In genomic region chr17:64385187-64386083, GRCh38 we compare ENCODE assay signal across 8 cellular contexts. TPM values are rescaled to one million over a fixed set of nuclear protein-coding genes. Genes with fewer than 3 reads are reported as not detected.
DNase-seq lines count a peak whose midpoint lies in the region; ATAC-seq and TF ChIP-seq lines count a peak whose summit lies in the region.

No MANE protein-coding gene starts in this region.

- TF ChIP-seq CTCF in activated CD8-positive, alpha-beta T cell treated with anti-CD3 and anti-CD28 coated beads for 36 hours (IDR thresholded peaks at IDR 0.05) = no peak
- no peak for TF ChIP-seq CTCF in fibroblast of pulmonary artery (IDR thresholded peaks at IDR 0.05; ENCODE audit: low read length, missing control alignments)
- no peak for TF ChIP-seq CTCF in gastrocnemius medialis (IDR thresholded peaks at IDR 0.05 in 4 of 5, conservative IDR thresholded peaks at IDR 0.05 in 1 of 5)

- H3K4me3 ChIP-seq in fibroblast of pulmonary artery (replicated peaks; ENCODE audit: low read depth, low read length) (peak overlapping the region; percentile 61), gastrocnemius medialis (peak overlapping the region in 3 of 4 donors; percentile 29 to 54 (median 42))

- no peak for TF ChIP-seq POLR2A in gastrocnemius medialis (IDR thresholded peaks at IDR 0.05)

- peak overlapping the region; percentile 70 to 86 (median 82) for H3K27ac ChIP-seq in gastrocnemius medialis

- ATAC-seq in activated CD4-positive, alpha-beta T cell treated with anti-CD3 and anti-CD28 coated beads for 36 hours = peak; percentile 83
- ATAC-seq in activated CD8-positive, alpha-beta T cell treated with anti-CD3 and anti-CD28 coated beads for 36 hours = peak; percentile 82
- ATAC-seq in gastrocnemius medialis (peak; percentile 58 to 71), HG02840 (IDR thresholded peaks at IDR 0.05; ENCODE audit: low FRiP score, unreplicated experiment) (no peak)

- H3K4me1 Mint-ChIP-seq in activated CD4-positive, alpha-beta T cell treated with anti-CD3 and anti-CD28 coated beads for 36 hours = peaks cover 46% of the 10 kb centered on the region
- H3K4me1 Mint-ChIP-seq in activated CD8-positive, alpha-beta T cell treated with anti-CD3 and anti-CD28 coated beads for 36 hours (ENCODE audit: low read depth) = peaks cover 82% of the 10 kb centered on the region

- in situ Hi-C loops in gastrocnemius medialis (cut with MboI; ENCODE audit: low sequenced_read_pairs in 4 of 4) = no loop called here

- H3K4me1 ChIP-seq in gastrocnemius medialis = peaks cover 13 to 18% of the 10 kb centered on the region in 2 donors

- no peaks in the 10 kb centered on the region for H3K27me3 ChIP-seq in gastrocnemius medialis

- H3K4me3 Mint-ChIP-seq in activated CD4-positive, alpha-beta T cell treated with anti-CD3 and anti-CD28 coated beads for 36 hours = peak overlapping the region; percentile 29
- peak overlapping the region; percentile 83 for H3K4me3 Mint-ChIP-seq in activated CD8-positive, alpha-beta T cell treated with anti-CD3 and anti-CD28 coated beads for 36 hours

- CTCF ChIA-PET in activated CD4-positive, alpha-beta T cell treated with anti-CD3 and anti-CD28 coated beads for 36 hours (lab: Charles Lee) = interaction anchor here (0.7 kb wide), 2 partner anchors 11 to 13 kb away, joined by 3 read pairs; no protein-coding TSS in a partner anchor
- CTCF ChIA-PET in activated CD8-positive, alpha-beta T cell treated with anti-CD3 and anti-CD28 coated beads for 36 hours (lab: Charles Lee) = interaction anchor here (1.1 to 1.6 kb wide), 2 partner anchors 10 to 27 kb away, joined by 6 read pairs; no protein-coding TSS in a partner anchor

- no peaks in the 10 kb centered on the region for H3K27me3 Mint-ChIP-seq in activated CD4-positive, alpha-beta T cell treated with anti-CD3 and anti-CD28 coated beads for 36 hours
- no peaks in the 10 kb centered on the region for H3K27me3 Mint-ChIP-seq in activated CD8-positive, alpha-beta T cell treated with anti-CD3 and anti-CD28 coated beads for 36 hours

- no peaks in the 10 kb centered on the region for H3K9me3 Mint-ChIP-seq in activated CD4-positive, alpha-beta T cell treated with anti-CD3 and anti-CD28 coated beads for 36 hours (ENCODE audit: low read depth)
- no peaks in the 10 kb centered on the region for H3K9me3 Mint-ChIP-seq in activated CD8-positive, alpha-beta T cell treated with anti-CD3 and anti-CD28 coated beads for 36 hours

- peak; percentile 73 for DNase-seq in activated CD4-positive, alpha-beta T cell treated with anti-CD3 and anti-CD28 coated beads for 36 hours
- DNase-seq in activated CD4-positive, alpha-beta T cell treated with anti-CD3 and anti-CD28 coated beads, Interleukin-2, amount 50 U/mL, for 1 hour = no peak
- DNase-seq in activated CD8-positive, alpha-beta T cell treated with anti-CD3 and anti-CD28 coated beads for 36 hours = peak; percentile 93
- DNase-seq in fibroblast of pulmonary artery (ENCODE audit: low read depth) = peak; percentile 93
- peak; percentile 23 to 45 for DNase-seq in gastrocnemius medialis
- no peak for DNase-seq in middle frontal gyrus (ENCODE audit: extremely low spot score, low spot score)
- no peak for DNase-seq in stimulated activated naive CD4-positive, alpha-beta T cell treated with Interleukin-2 at 50 U/mL for 16 hours (lab: John Stamatoyannopoulos, UW)

- H3K9me3 ChIP-seq in gastrocnemius medialis = no peaks in the 10 kb centered on the region

- intact Hi-C loops in activated CD4-positive, alpha-beta T cell treated with anti-CD3 and anti-CD28 coated beads for 36 hours (cut with DNase I, micrococcal nuclease) = no loop called here
- intact Hi-C loops in activated CD8-positive, alpha-beta T cell treated with anti-CD3 and anti-CD28 coated beads for 36 hours (cut with micrococcal nuclease) = no loop called here
- intact Hi-C loops in gastrocnemius medialis (cut with DNase I; ENCODE audit: low total_unique reads) = no loop called here

- peak overlapping the region; percentile 77 for H3K27ac Mint-ChIP-seq in activated CD4-positive, alpha-beta T cell treated with anti-CD3 and anti-CD28 coated beads for 36 hours
- H3K27ac Mint-ChIP-seq in activated CD8-positive, alpha-beta T cell treated with anti-CD3 and anti-CD28 coated beads for 36 hours = peak overlapping the region; percentile 92

- POLR2A ChIA-PET in activated CD4-positive, alpha-beta T cell treated with anti-CD3 and anti-CD28 coated beads for 36 hours (lab: Charles Lee) = no interaction called here
- POLR2A ChIA-PET in activated CD8-positive, alpha-beta T cell treated with anti-CD3 and anti-CD28 coated beads for 36 hours (lab: Charles Lee) = interaction anchor here (0.7 to 0.9 kb wide), 2 partner anchors 120 to 121 kb away, joined by 3 to 4 read pairs; partner anchors contain the start of genes CEP95 and DDX5

- no peaks in the 10 kb centered on the region for H3K36me3 Mint-ChIP-seq in activated CD4-positive, alpha-beta T cell treated with anti-CD3 and anti-CD28 coated beads for 36 hours (ENCODE audit: low read depth)
- peaks cover 66% of the 10 kb centered on the region for H3K36me3 Mint-ChIP-seq in activated CD8-positive, alpha-beta T cell treated with anti-CD3 and anti-CD28 coated beads for 36 hours (ENCODE audit: low read depth)

- no peaks in the 10 kb centered on the region for H3K36me3 ChIP-seq in gastrocnemius medialis

RNA-seq across cellular contexts. Expression of gene PECAM1, which starts 5.2 kb away (rescaled TPM):
- 10 to 100 TPM in 1 of 2 experiments, 1 to 10 TPM in 1; 9.9 to 13.5 TPM for total RNA-seq in activated CD4-positive, alpha-beta T cell treated with anti-CD3 and anti-CD28 coated beads for 36 hours
- 10 to 100 TPM; 58.2 to 64.4 TPM for total RNA-seq in activated CD8-positive, alpha-beta T cell treated with anti-CD3 and anti-CD28 coated beads for 36 hours
- 10 to 100 TPM; 35.1 to 71.5 (median 51.3) TPM for total RNA-seq in gastrocnemius medialis

Comparison
In these comparisons a context has a peak if more than half of its experiments do, and no peak if none do; other contexts are left out.
1. DNase-seq: peak in activated CD4-positive, alpha-beta T cell treated with anti-CD3 and anti-CD28 coated beads for 36 hours (single experiment), activated CD8-positive, alpha-beta T cell treated with anti-CD3 and anti-CD28 coated beads for 36 hours (single experiment), fibroblast of pulmonary artery (single experiment) and gastrocnemius medialis (2 of 2); none in activated CD4-positive, alpha-beta T cell treated with anti-CD3 and anti-CD28 coated beads, Interleukin-2, amount 50 U/mL, for 1 hour (single experiment), middle frontal gyrus (single experiment) and stimulated activated naive CD4-positive, alpha-beta T cell treated with Interleukin-2 at 50 U/mL for 16 hours (single experiment).